Comparison of ENCODE assay signal across 13 cellular contexts in genomic region chr3:184570501-184570900, GRCh38.
"Had no signal": no experiment of that assay in that cellular context is flagged by ENCODE, and none has a peak within 500 bp of the region (broad histone marks: within the 10 kb centered on the region; RNA-seq: fewer than 3 reads in every experiment).

No MANE protein-coding gene starts in this region.

- H3K27ac Mint-ChIP-seq: activated T-helper 1 cell treated with anti-CD3 and anti-CD28 coated beads, Interleukin-12 subunit alpha, Interleukin-12 subunit beta, Interleukin-2, Interleukin-4 antibody, amounts not matched to agents 30 ng/mL and 10 ng/mL and 1 ng/mL, durations not matched to agents 14 hours and 24 hours and 36 hours; stimulated activated memory B cell treated with anti-CD40 and anti-IgM and Interleukin-4, amounts not matched to agents 10 μg/mL and 1 μg/mL and 100 μg/mL, for 72 hours had no signal

- H3K9me2 ChIP-seq: SK-N-SH had no signal

- H3K9me3 Mint-ChIP-seq: activated T-helper 1 cell treated with anti-CD3 and anti-CD28 coated beads, Interleukin-12 subunit alpha, Interleukin-12 subunit beta, Interleukin-2, Interleukin-4 antibody, amounts not matched to agents 30 ng/mL and 10 ng/mL and 1 ng/mL, durations not matched to agents 14 hours and 24 hours and 36 hours; stimulated activated memory B cell treated with anti-CD40 and anti-IgM and Interleukin-4, amounts not matched to agents 10 μg/mL and 1 μg/mL and 100 μg/mL, for 72 hours had no signal

- H3K36me3 ChIP-seq: ascending aorta, left lung, uterus had no signal

- H3K9me3 ChIP-seq: ascending aorta, left lung, pancreas, SK-N-SH, uterus had no signal

- H3K27ac ChIP-seq: ascending aorta, pancreas had no signal

- H3K36me3 Mint-ChIP-seq: stimulated activated memory B cell treated with anti-CD40 and anti-IgM and Interleukin-4, amounts not matched to agents 10 μg/mL and 1 μg/mL and 100 μg/mL, for 72 hours had no signal

- DNase-seq: activated CD4-positive, alpha-beta T cell treated with anti-CD3 and anti-CD28 coated beads for 48 hours; mammary epithelial cell; SK-N-SH; stimulated activated CD4-positive, alpha-beta T cell treated with anti-CD3 and anti-CD28 coated beads, Interleukin-12 subunit alpha, Interleukin-12 subunit beta, amount 100 ng/mL, for 4 hours; stimulated activated CD4-positive, alpha-beta T cell treated with anti-CD3 and anti-CD28 coated beads, Interleukin-2, amount 100 ng/mL, for 24 hours; T-helper 1 cell; uterus had no signal

- ATAC-seq: esophagus mucosa; left lung; pancreas; stimulated activated memory B cell treated with anti-CD40 and anti-IgM and Interleukin-4, amounts not matched to agents 10 μg/mL and 1 μg/mL and 100 μg/mL, for 72 hours had no signal

- H3K4me3 ChIP-seq: left lung, pancreas, uterus had no signal

- H3K4me3 Mint-ChIP-seq: activated T-helper 1 cell treated with anti-CD3 and anti-CD28 coated beads, Interleukin-12 subunit alpha, Interleukin-12 subunit beta, Interleukin-2, Interleukin-4 antibody, amounts not matched to agents 30 ng/mL and 10 ng/mL and 1 ng/mL, durations not matched to agents 14 hours and 24 hours and 36 hours; stimulated activated memory B cell treated with anti-CD40 and anti-IgM and Interleukin-4, amounts not matched to agents 10 μg/mL and 1 μg/mL and 100 μg/mL, for 72 hours had no signal
